ENCODE assay signal across 11 cellular contexts in genomic region chr11:120383518-120384155, GRCh38.
"Had no signal": no experiment of that assay in that cellular context is flagged by ENCODE, and none has a peak within 500 bp of the region (broad histone marks: within the 10 kb centered on the region; RNA-seq: fewer than 3 reads in every experiment).

No MANE protein-coding gene starts in this region.

- H3K27me3 ChIP-seq: heart left ventricle had no signal

- H3K9ac ChIP-seq: parathyroid adenoma had no signal

- H2AFZ ChIP-seq: parathyroid adenoma had no signal

- H3K4me3 ChIP-seq: heart left ventricle had no signal

- ATAC-seq: heart left ventricle; left ventricle myocardium superior; stimulated activated memory B cell treated with anti-CD40 and anti-IgM and Interleukin-4, amounts not matched to agents 10 μg/mL and 1 μg/mL and 100 μg/mL, for 72 hours had no signal

- DNase-seq: activated CD4-positive, alpha-beta T cell treated with anti-CD3 and anti-CD28 coated beads, Interleukin-2, amount 50 U/mL, for 4 hours; activated CD4-positive, CD25-positive, alpha-beta regulatory T cell treated with anti-CD3 and anti-CD28 coated beads, Interleukin-2, amount 50 U/mL, for 72 hours; activated effector memory CD4-positive, alpha-beta T cell treated with Interleukin-2 at 50 U/mL for 16 hours; activated naive CD8-positive, alpha-beta T cell treated with anti-CD3 and anti-CD28 coated beads for 36 hours; activated T-cell treated with anti-CD3 and anti-CD28 coated beads, Interleukin-2, amount 50 U/mL, for 24 hours; anterior cingulate cortex; heart left ventricle; left ventricle myocardium superior; small intestine had no signal

- H3K27ac ChIP-seq: heart left ventricle, parathyroid adenoma had no signal

- H3K36me3 ChIP-seq: heart left ventricle had no signal
